In genomic region chr1:156725683-156726280, GRCh38 we compare ENCODE assay signal across 8 cellular contexts.
DNase-seq lines count a peak whose midpoint lies in the region; ATAC-seq lines count a peak whose summit lies in the region.

No MANE protein-coding gene starts in this region.

- ATAC-seq in HG02852 (IDR thresholded peaks at IDR 0.05; ENCODE audit: unreplicated experiment) (peak; percentile 28), GM18519 (IDR thresholded peaks at IDR 0.05; ENCODE audit: low FRiP score, unreplicated experiment) (no peak)

- DNase-seq in EL (peak; percentile 92), NCI-H345 (lab: John Stamatoyannopoulos, UW) (peak; percentile 83), cerebellar nuclear complex (lab: John Stamatoyannopoulos, UW) (peak; percentile 22 to 66), kidney tubule cell (ENCODE audit: low spot score) (peak; percentile 91)
- peak; percentile 64 to 71 (median 68) for DNase-seq in activated CD4-positive, CD25-positive, alpha-beta regulatory T cell (lab: John Stamatoyannopoulos, UW)
- DNase-seq in stimulated activated CD4-positive, alpha-beta T cell treated with anti-CD3 and anti-CD28 coated beads, Interleukin-12 subunit alpha, Interleukin-12 subunit beta, amount 100 ng/mL, for 48 hours (ENCODE audit: low read depth in 2 of 3, low spot score in 1 of 3): peak; percentile 64 to 76 (median 75)
